Comparison of ENCODE assay signal across 9 cellular contexts in the genomic region with DNA sequence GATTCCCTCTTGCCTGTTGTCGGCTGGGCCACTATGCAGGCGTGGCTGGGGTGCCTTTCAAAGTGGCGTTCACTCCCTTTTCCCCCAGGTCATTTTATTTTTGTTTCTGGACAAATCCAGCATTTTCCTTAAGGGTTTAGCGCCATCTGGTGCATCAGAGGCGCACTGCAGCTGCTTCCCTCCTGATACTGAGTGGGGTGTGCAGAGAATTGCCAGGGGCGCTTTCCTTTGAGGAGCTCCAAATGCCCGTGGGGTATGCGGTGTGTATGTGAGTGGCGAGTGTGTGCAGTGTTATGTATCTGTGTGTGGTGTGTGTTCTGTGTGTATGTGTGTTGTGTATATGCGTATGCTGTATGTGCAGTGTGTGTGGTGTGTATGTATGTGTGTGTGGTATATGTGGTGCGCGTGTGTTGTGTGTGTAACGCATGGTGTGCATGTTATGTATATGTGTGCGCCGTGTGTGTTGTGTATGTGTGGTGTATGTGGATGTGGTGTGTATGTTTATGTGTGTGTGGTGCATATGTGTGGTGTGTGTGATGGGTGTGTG.
DNase-seq lines count a peak whose midpoint lies in the region; ATAC-seq and TF ChIP-seq lines count a peak whose summit lies in the region.
"Had no signal": no experiment of that assay in that cellular context is flagged by ENCODE, and none has a peak within 500 bp of the region (broad histone marks: within the 10 kb centered on the region; RNA-seq: fewer than 3 reads in every experiment).

No MANE protein-coding gene starts in this region.

- no peak overlapping the region for H3K4me3 ChIP-seq in HAP-1
- H3K4me3 ChIP-seq in lower lobe of right lung, result no peak overlapping the region

- no peak overlapping the region for H3K27ac ChIP-seq in lower lobe of right lung
- H3K27ac ChIP-seq: epithelial cell of prostate had no signal

- in situ Hi-C loops in HAP-1 (cut with MboI; ENCODE audit: low sequenced_read_pairs), result loop anchor here (5.0 kb wide), 1 partner anchor 442 kb away; no protein-coding TSS in a partner anchor

- intact Hi-C loops in lower lobe of right lung (cut with DNase I), result loop anchor here (10.0 kb wide), 1 partner anchor 449 kb away; no protein-coding TSS in a partner anchor

- H3K4me1 ChIP-seq in HAP-1 (no peaks in the 10 kb centered on the region), lower lobe of right lung (peaks cover 21% of the 10 kb centered on the region)

- H3K36me3 ChIP-seq in HAP-1 (replicated peaks), result no peaks in the 10 kb centered on the region
- no peaks in the 10 kb centered on the region for H3K36me3 ChIP-seq in lower lobe of right lung

- H3K27me3 ChIP-seq in HAP-1 (ENCODE audit: low read depth), result no peaks in the 10 kb centered on the region
- H3K27me3 ChIP-seq in lower lobe of right lung (ENCODE audit: low read depth), result no peaks in the 10 kb centered on the region

- DNase-seq in ELF-1 (ENCODE audit: low read depth, low spot score) (peak; percentile 91), HAP-1 (ENCODE audit: low spot score in 2 of 2) (peak; percentile 59 to 86), NCI-H2171 treated with DMSO at 0.1 percent for 48 hours (lab: John Stamatoyannopoulos, UW) (peak; percentile 40), dermis blood vessel endothelial cell (peak; percentile 78), lower lobe of right lung (peak; percentile 73)
- DNase-seq in activated CD4-positive, alpha-beta T cell treated with anti-CD3 and anti-CD28 coated beads for 48 hours, result peak; percentile 79
- DNase-seq in stimulated activated CD8-positive, alpha-beta memory T cell treated with anti-CD3 and anti-CD28 coated beads, Interleukin-12 subunit alpha, Interleukin-12 subunit beta, amount 100 ng/mL, for 4 hours (ENCODE audit: low read depth), result peak; percentile 10

- TF ChIP-seq CTCF in lower lobe of right lung (IDR thresholded peaks at IDR 0.05), result peak; percentile 96

- H3K9me3 ChIP-seq in HAP-1 (no peaks in the 10 kb centered on the region), lower lobe of right lung (no peaks in the 10 kb centered on the region)

- ATAC-seq in lower lobe of right lung, result peak; percentile 52 to 59
- no peak for ATAC-seq in HG03175 (IDR thresholded peaks at IDR 0.05; ENCODE audit: unreplicated experiment)

Comparison
In these comparisons a context has a peak if more than half of its experiments do, and no peak if none do; other contexts are left out.
1. DNase-seq: peak in every context shown above with its lines; median percentile 91 in ELF-1; 79 in activated CD4-positive, alpha-beta T cell treated with anti-CD3 and anti-CD28 coated beads for 48 hours; 78 in dermis blood vessel endothelial cell; 73 in lower lobe of right lung; 72 in HAP-1; 40 in NCI-H2171 treated with DMSO at 0.1 percent for 48 hours; 10 in stimulated activated CD8-positive, alpha-beta memory T cell treated with anti-CD3 and anti-CD28 coated beads, Interleukin-12 subunit alpha, Interleukin-12 subunit beta, amount 100 ng/mL, for 4 hours.